ENCODE assay signal across 8 cellular contexts in the genomic region with DNA sequence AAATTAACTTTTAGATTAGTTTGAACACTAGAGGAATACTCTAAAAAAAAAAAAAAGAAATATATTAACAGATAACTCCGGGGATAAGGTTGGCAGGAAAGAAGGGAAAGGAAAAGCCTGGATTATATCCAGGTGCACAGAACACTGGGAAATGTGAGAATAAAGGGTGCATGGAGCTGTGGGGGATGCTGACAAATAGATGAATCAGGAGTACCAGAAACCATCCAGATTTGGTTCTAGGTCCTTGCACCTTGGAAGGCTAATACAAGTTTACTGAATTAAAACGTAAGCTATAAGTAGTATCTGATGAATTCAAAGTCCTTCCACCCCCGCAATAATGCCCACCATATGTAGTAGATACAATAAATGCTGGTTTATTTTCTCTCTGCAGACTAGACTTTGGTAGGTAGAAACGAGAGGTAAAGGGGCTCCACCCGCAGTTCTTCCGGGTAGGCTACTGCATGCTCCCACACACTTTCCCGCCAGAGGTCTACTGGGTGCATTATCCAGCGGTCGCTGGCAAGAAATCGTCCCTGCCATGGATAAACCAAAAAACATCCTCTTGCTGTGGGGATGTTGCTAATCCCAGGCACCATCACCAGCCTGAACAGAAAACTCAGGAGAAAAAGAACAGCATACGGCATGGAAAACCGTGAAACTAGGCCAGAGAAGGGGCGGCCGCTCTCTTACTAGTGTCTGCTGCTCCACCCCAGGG. TPM values are rescaled to one million over a fixed set of nuclear protein-coding genes. Genes with fewer than 3 reads are reported as not detected.
DNase-seq lines count a peak whose midpoint lies in the region; ATAC-seq, FAIRE-seq and TF ChIP-seq lines count a peak whose summit lies in the region.

No MANE protein-coding gene starts in this region.

- H3K9me3 Mint-ChIP-seq in activated B cell treated with CpG ODN at 0.5 μM for 24 hours: peaks cover 3% of the 10 kb centered on the region

- POLR2A ChIA-PET in activated B cell treated with CpG ODN at 0.5 μM for 24 hours (lab: Charles Lee): no interaction called here

- H3K4me3 ChIP-seq in iPS-11a (ENCODE audit: low read depth, low read length) (peak overlapping the region; percentile 61), skeletal muscle cell (ENCODE audit: low read depth, low read length) (peak overlapping the region; percentile 88)

- H3K4me1 Mint-ChIP-seq in activated B cell treated with CpG ODN at 0.5 μM for 24 hours: peaks cover 13% of the 10 kb centered on the region

- intact Hi-C loops in activated B cell treated with CpG ODN at 0.5 μM for 24 hours (cut with micrococcal nuclease): no loop called here

- no peak for TF ChIP-seq POLR2A in H54 (IDR thresholded peaks at IDR 0.05; ENCODE audit: low read depth, low read length)

- DNase-seq in H54 (ENCODE audit: insufficient read length, low spot score): no peak
- DNase-seq in activated B cell treated with CpG ODN at 0.5 μM for 24 hours: no peak
- DNase-seq in skeletal muscle cell (ENCODE audit: low read depth): no peak
- DNase-seq in stimulated activated CD4-positive, alpha-beta T cell treated with anti-CD3 and anti-CD28 coated beads, Interleukin-2, amount 100 ng/mL, for 48 hours: no peak
- no peak for DNase-seq in A172 (ENCODE audit: low spot score)
- no peak for DNase-seq in NCI-H1694 (lab: John Stamatoyannopoulos, UW)
- no peak for DNase-seq in stimulated activated CD4-positive, alpha-beta T cell treated with anti-CD3 and anti-CD28 coated beads, Interleukin-4, amount 100 ng/mL, for 1 hour

- peaks cover 25% of the 10 kb centered on the region for H3K27me3 Mint-ChIP-seq in activated B cell treated with CpG ODN at 0.5 μM for 24 hours

- H3K36me3 Mint-ChIP-seq in activated B cell treated with CpG ODN at 0.5 μM for 24 hours (ENCODE audit: low read depth): no peaks in the 10 kb centered on the region

- H3K4me3 Mint-ChIP-seq in activated B cell treated with CpG ODN at 0.5 μM for 24 hours: peak overlapping the region; percentile 55

- H3K27ac Mint-ChIP-seq in activated B cell treated with CpG ODN at 0.5 μM for 24 hours: no peak overlapping the region

- no peak for TF ChIP-seq CTCF in activated B cell treated with CpG ODN at 0.5 μM for 24 hours (IDR thresholded peaks at IDR 0.05)

- peak; percentile 38 for FAIRE-seq in H54 (lab: Jason Lieb, UNC)

- ATAC-seq in activated B cell treated with CpG ODN at 0.5 μM for 24 hours (ENCODE audit: low read depth): no peak

- CTCF ChIA-PET in activated B cell treated with CpG ODN at 0.5 μM for 24 hours (lab: Charles Lee): no interaction called here

RNA-seq across cellular contexts. Expression of gene CNRIP1, which starts 1.6 kb away (rescaled TPM):
- not detected in 2 replicates for total RNA-seq in activated B cell treated with CpG ODN at 0.5 μM for 24 hours
- total RNA-seq in A172 (2014; rRNA removed; shearing (Covaris generic)): 11.4 and 13.1 TPM in 2 replicates

RNA-seq across cellular contexts. Expression of gene PLEK, which starts 47.0 kb away (rescaled TPM):
- 138 and 140 TPM in 2 replicates for total RNA-seq in activated B cell treated with CpG ODN at 0.5 μM for 24 hours
- total RNA-seq in A172 (2014; rRNA removed; shearing (Covaris generic)): not detected in 2 replicates

Comparison
In these comparisons a context has a peak if more than half of its experiments do, and no peak if none do; other contexts are left out.
1. RNA of gene CNRIP1, which starts 1.6 kb away (total RNA-seq): 11.4 to 13.1 TPM in A172; not detected in activated B cell treated with CpG ODN at 0.5 μM for 24 hours; every median in the first group is over 10 times any median in the second.
2. RNA of gene PLEK, which starts 47.0 kb away (total RNA-seq): 138 to 140 TPM in activated B cell treated with CpG ODN at 0.5 μM for 24 hours; not detected in A172; every median in the first group is over 100 times any median in the second.